8 cellular contexts compared by ENCODE assay signal in the genomic region with DNA sequence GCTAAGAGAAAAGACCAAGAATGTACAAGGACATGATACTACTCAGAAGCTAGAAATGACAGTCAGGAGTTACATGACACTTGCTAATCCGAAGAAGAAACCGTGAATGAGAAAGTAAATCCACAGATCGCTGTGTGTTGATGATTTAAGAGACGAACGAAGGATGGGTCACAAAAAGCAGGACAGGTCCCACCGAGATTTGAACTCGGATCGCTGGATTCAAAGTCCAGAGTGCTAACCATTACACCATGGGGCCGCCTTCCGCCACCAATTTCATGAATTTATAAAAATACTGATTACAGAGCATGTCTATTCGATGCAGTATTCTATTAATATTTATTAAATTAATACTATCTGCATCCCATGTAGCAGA. TPM values are rescaled to one million over a fixed set of nuclear protein-coding genes. Genes with fewer than 3 reads are reported as not detected.
A peak's percentile ranks its signal among the peaks of the same experiment; 100 is the strongest.
DNase-seq lines count a peak whose midpoint lies in the region; ATAC-seq, FAIRE-seq and TF ChIP-seq lines count a peak whose summit lies in the region.

No MANE protein-coding gene starts in this region.

- H3K4me3 ChIP-seq in NB4 (ENCODE audit: low read depth, low read length), result peak overlapping the region; percentile 46
- H3K4me3 ChIP-seq in hepatocyte, result no peak overlapping the region
- H3K4me3 ChIP-seq in prostate gland, result no peak overlapping the region

- H2AFZ ChIP-seq in hepatocyte, result no peak overlapping the region

- H3K4me2 ChIP-seq in hepatocyte, result peak overlapping the region; percentile 76

- ATAC-seq in stimulated activated memory B cell treated with anti-CD40 and anti-IgM and Interleukin-4, amounts not matched to agents 10 μg/mL and 1 μg/mL and 100 μg/mL, for 72 hours, result no peak
- no peak for ATAC-seq in left lobe of liver
- no peak for ATAC-seq in GM21528 (IDR thresholded peaks at IDR 0.05; ENCODE audit: low FRiP score, unreplicated experiment)

- peaks cover 39% of the 10 kb centered on the region for H3K4me1 Mint-ChIP-seq in stimulated activated memory B cell treated with anti-CD40 and anti-IgM and Interleukin-4, amounts not matched to agents 10 μg/mL and 1 μg/mL and 100 μg/mL, for 72 hours

- peaks cover 5% of the 10 kb centered on the region for H3K4me1 ChIP-seq in hepatocyte (ENCODE audit: insufficient read depth)
- no peaks in the 10 kb centered on the region for H3K4me1 ChIP-seq in prostate gland (replicated peaks)

- H3K27me3 ChIP-seq in hepatocyte, result no peaks in the 10 kb centered on the region
- H3K27me3 ChIP-seq in prostate gland (replicated peaks; ENCODE audit: insufficient read depth), result no peaks in the 10 kb centered on the region

- H3K27ac ChIP-seq in hepatocyte, result no peak overlapping the region
- no peak overlapping the region for H3K27ac ChIP-seq in prostate gland

- H3K9me3 ChIP-seq in hepatocyte (ENCODE audit: low read depth), result no peaks in the 10 kb centered on the region
- no peaks in the 10 kb centered on the region for H3K9me3 ChIP-seq in prostate gland

- DNase-seq in NB4 (ENCODE audit: low read depth) (peak; percentile 65), hepatocyte (ENCODE audit: low spot score) (no peak), prostate gland (ENCODE audit: low spot score) (no peak), left lobe of liver (ENCODE audit: low spot score) (no peak)
- peak; percentile 76 to 77 for DNase-seq in activated T-cell treated with anti-CD3 and anti-CD28 coated beads, Interleukin-2, amount 50 U/mL, for 48 hours

- FAIRE-seq in G401.6 (lab: Jason Lieb, UNC), result peak; percentile 51

- H3K79me2 ChIP-seq in hepatocyte, result no peaks in the 10 kb centered on the region

- peak overlapping the region; percentile 31 for H3K27ac Mint-ChIP-seq in stimulated activated memory B cell treated with anti-CD40 and anti-IgM and Interleukin-4, amounts not matched to agents 10 μg/mL and 1 μg/mL and 100 μg/mL, for 72 hours

- no peak for TF ChIP-seq POLR2A in NB4 (IDR thresholded peaks at IDR 0.05; ENCODE audit: extremely low read depth, insufficient read length)
- no peak for TF ChIP-seq POLR2A in prostate gland (IDR thresholded peaks at IDR 0.05)

- H3K36me3 Mint-ChIP-seq in stimulated activated memory B cell treated with anti-CD40 and anti-IgM and Interleukin-4, amounts not matched to agents 10 μg/mL and 1 μg/mL and 100 μg/mL, for 72 hours, result no peaks in the 10 kb centered on the region

- H3K4me3 Mint-ChIP-seq in stimulated activated memory B cell treated with anti-CD40 and anti-IgM and Interleukin-4, amounts not matched to agents 10 μg/mL and 1 μg/mL and 100 μg/mL, for 72 hours, result peak overlapping the region; percentile 85

- TF ChIP-seq CTCF in NB4 (IDR thresholded peaks at IDR 0.05; ENCODE audit: low read depth, low read length) (no peak), hepatocyte (IDR thresholded peaks at IDR 0.05; ENCODE audit: poor library complexity) (no peak), prostate gland (IDR thresholded peaks at IDR 0.05) (no peak)

- WGBS in hepatocyte (ENCODE audit: low lambda C conversion rate, missing lambda C conversion rate), result 8% methylated on average over 11 of the region's 11 CpGs
- 9% methylated on average over 11 of the region's 11 CpGs for WGBS in prostate gland

- no peaks in the 10 kb centered on the region for H3K36me3 ChIP-seq in hepatocyte (replicated peaks; ENCODE audit: insufficient read depth, low read depth)
- H3K36me3 ChIP-seq in prostate gland, result no peaks in the 10 kb centered on the region

- no peaks in the 10 kb centered on the region for H3K27me3 Mint-ChIP-seq in stimulated activated memory B cell treated with anti-CD40 and anti-IgM and Interleukin-4, amounts not matched to agents 10 μg/mL and 1 μg/mL and 100 μg/mL, for 72 hours

- H3K9me3 Mint-ChIP-seq in stimulated activated memory B cell treated with anti-CD40 and anti-IgM and Interleukin-4, amounts not matched to agents 10 μg/mL and 1 μg/mL and 100 μg/mL, for 72 hours, result no peaks in the 10 kb centered on the region

- no peaks in the 10 kb centered on the region for H3K9me2 ChIP-seq in hepatocyte (replicated peaks; ENCODE audit: insufficient read depth)

- no peaks in the 10 kb centered on the region for H4K20me1 ChIP-seq in hepatocyte (ENCODE audit: insufficient read depth, poor library complexity, severe bottlenecking)

- intact Hi-C loops in prostate gland (cut with DNase I), result no loop called here

RNA-seq across cellular contexts. Expression of gene BTN3A2, which starts 54.0 kb away (rescaled TPM):
- 8.3 and 10.8 TPM in 2 replicates for total RNA-seq in hepatocyte
- 6.5 and 7.4 TPM in 2 replicates for polyA plus RNA-seq in hepatocyte
- 10 to 100 TPM; 15.9 to 35.9 TPM for total RNA-seq in prostate gland
- total RNA-seq in left lobe of liver, result 19.3 TPM

Comparison
In these comparisons a context has a peak if more than half of its experiments do, and no peak if none do; other contexts are left out.
1. DNase-seq: peak in NB4 (single experiment) and activated T-cell treated with anti-CD3 and anti-CD28 coated beads, Interleukin-2, amount 50 U/mL, for 48 hours (2 of 2); none in hepatocyte (single experiment), prostate gland (single experiment) and left lobe of liver (single experiment).